In the genomic region with DNA sequence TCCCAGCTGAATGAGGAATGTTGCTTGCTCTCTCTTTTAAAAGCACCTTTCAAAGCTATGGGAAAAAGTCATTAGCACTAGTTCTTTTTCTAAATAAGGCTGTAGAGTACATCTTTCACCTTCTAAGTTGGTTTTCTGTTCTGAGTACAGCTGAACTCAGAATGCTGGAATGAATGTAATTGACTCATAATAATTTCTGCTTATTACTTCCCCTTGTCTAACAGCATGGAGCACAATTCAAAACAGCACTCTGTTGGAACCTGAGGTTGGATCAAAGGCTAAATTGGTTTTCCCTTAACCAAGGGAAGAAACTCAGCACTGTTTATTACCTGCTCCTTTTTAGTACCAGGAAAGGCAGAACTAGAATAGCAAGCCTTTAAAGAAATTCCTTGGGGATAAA, we compare ENCODE assay signal across 25 cellular contexts. TPM values are rescaled to one million over a fixed set of nuclear protein-coding genes. Genes with fewer than 3 reads are reported as not detected.
DNase-seq lines count a peak whose midpoint lies in the region; ATAC-seq and TF ChIP-seq lines count a peak whose summit lies in the region.
"Had no signal": no experiment of that assay in that cellular context is flagged by ENCODE, and none has a peak within 500 bp of the region (broad histone marks: within the 10 kb centered on the region; RNA-seq: fewer than 3 reads in every experiment).

No MANE protein-coding gene starts in this region.

- no peaks in the 10 kb centered on the region for H3K9me3 ChIP-seq in muscle layer of colon (ENCODE audit: low read length)
- H3K9me3 ChIP-seq in suprapubic skin: no peaks in the 10 kb centered on the region
- H3K9me3 ChIP-seq: Peyer's patch had no signal

- no peaks in the 10 kb centered on the region for H3K27me3 ChIP-seq in muscle layer of colon (ENCODE audit: control insufficient read depth in 1 of 2, insufficient read depth in 2 of 2, low read length in 2 of 2)
- no peaks in the 10 kb centered on the region for H3K27me3 ChIP-seq in suprapubic skin
- H3K27me3 ChIP-seq: Peyer's patch had no signal

- H3K27me3 Mint-ChIP-seq in Calu3 (ENCODE audit: unreplicated experiment): no peaks in the 10 kb centered on the region

- TF ChIP-seq CTCF in Calu3 (IDR thresholded peaks at IDR 0.05; ENCODE audit: unreplicated experiment) (no peak), suprapubic skin (IDR thresholded peaks at IDR 0.05) (no peak)

- H3K36me3 ChIP-seq in muscle layer of colon (ENCODE audit: insufficient read depth, low read length) (no peaks in the 10 kb centered on the region), suprapubic skin (no peaks in the 10 kb centered on the region)

- H3K27ac ChIP-seq in muscle layer of colon (ENCODE audit: low read depth, low read length): peak overlapping the region; percentile 52
- H3K27ac ChIP-seq in suprapubic skin: no peak overlapping the region

- no peak overlapping the region for H3K4me3 ChIP-seq in muscle layer of colon (ENCODE audit: low read depth in 1 of 2, low read length in 2 of 2)
- no peak overlapping the region for H3K4me3 ChIP-seq in suprapubic skin
- H3K4me3 ChIP-seq: Peyer's patch had no signal

- no peak overlapping the region for H3K9ac ChIP-seq in muscle layer of colon (ENCODE audit: low read length)

- no peak for DNase-seq in Calu3
- peak; percentile 26 for DNase-seq in LHCN-M2 (ENCODE audit: low read depth)
- DNase-seq in dermis blood vessel endothelial cell: peak; percentile 28
- DNase-seq in LoVo (ENCODE audit: low spot score): no peak
- DNase-seq in suprapubic skin (ENCODE audit: low spot score in 2 of 2): no peak
- DNase-seq in NCI-H1930 (lab: John Stamatoyannopoulos, UW): no peak
- DNase-seq: activated gamma-delta T cell; effector memory CD4-positive, alpha-beta T cell; glutamatergic neuron; left cardiac atrium; mesendoderm; MM.1S; naive thymus-derived CD8-positive, alpha-beta T cell; NCI-H1417 treated with DMSO at 0.1 percent for 48 hours; NCI-H2107; NCI-H510A treated with DMSO at 0.1 percent for 48 hours; NK-92 treated with Interleukin-12 subunit alpha and Interleukin-12 subunit beta, amount 100 ng/mL, for 24 hours; Peyer's patch; right cardiac atrium; stimulated activated CD4-positive, alpha-beta T cell treated with anti-CD3 and anti-CD28 coated beads, Interleukin-15, amount 100 ng/mL, for 24 hours; stimulated activated CD8-positive, alpha-beta memory T cell treated with anti-CD3 and anti-CD28 coated beads, Interleukin-4, amount 100 ng/mL, for 48 hours; substantia nigra had no signal

- H3K4me3 Mint-ChIP-seq in Calu3 (ENCODE audit: low read depth, unreplicated experiment): no peak overlapping the region
- H3K4me3 Mint-ChIP-seq: naive thymus-derived CD8-positive, alpha-beta T cell; T-helper 1 cell treated with Interleukin-12 subunit alpha and Interleukin-12 subunit beta and Interleukin-4 antibody, amounts not matched to agents 30 μg/mL and 1 μg/mL, for 36 hours had no signal

- peaks cover 13% of the 10 kb centered on the region for H3K36me3 Mint-ChIP-seq in Calu3 (ENCODE audit: insufficient read depth, unreplicated experiment)
- H3K36me3 Mint-ChIP-seq: naive thymus-derived CD8-positive, alpha-beta T cell had no signal

- H3K4me1 ChIP-seq in muscle layer of colon (ENCODE audit: insufficient read depth, low read length) (peaks cover 60% of the 10 kb centered on the region), suprapubic skin (peaks cover 19% of the 10 kb centered on the region)
- H3K4me1 ChIP-seq: Peyer's patch had no signal

- H3K27ac Mint-ChIP-seq in Calu3 (ENCODE audit: unreplicated experiment): peak overlapping the region; percentile 91
- H3K27ac Mint-ChIP-seq: naive thymus-derived CD8-positive, alpha-beta T cell; T-helper 1 cell treated with Interleukin-12 subunit alpha and Interleukin-12 subunit beta and Interleukin-4 antibody, amounts not matched to agents 30 μg/mL and 1 μg/mL, for 36 hours had no signal

- ATAC-seq in HG03097 (IDR thresholded peaks at IDR 0.05; ENCODE audit: low FRiP score, unreplicated experiment): no peak
- ATAC-seq: left cardiac atrium; naive thymus-derived CD8-positive, alpha-beta T cell; right cardiac atrium had no signal

- intact Hi-C loops in Calu3 (cut with micrococcal nuclease; ENCODE audit: unreplicated experiment): loop anchor here (5.0 kb wide), 2 partner anchors 36 to 71 kb away; no protein-coding TSS in a partner anchor

- H3K9me3 Mint-ChIP-seq in Calu3 (ENCODE audit: low read depth, unreplicated experiment): no peaks in the 10 kb centered on the region
- H3K9me3 Mint-ChIP-seq: naive thymus-derived CD8-positive, alpha-beta T cell; T-helper 1 cell treated with Interleukin-12 subunit alpha and Interleukin-12 subunit beta and Interleukin-4 antibody, amounts not matched to agents 30 μg/mL and 1 μg/mL, for 36 hours had no signal

- CTCF ChIA-PET in Calu3 (lab: Charles Lee): no interaction called here

- TF ChIP-seq EP300 in suprapubic skin (IDR thresholded peaks at IDR 0.05): no peak

- peaks cover 47% of the 10 kb centered on the region for H3K4me1 Mint-ChIP-seq in Calu3 (ENCODE audit: low read depth, unreplicated experiment)
- H3K4me1 Mint-ChIP-seq: naive thymus-derived CD8-positive, alpha-beta T cell had no signal

- TF ChIP-seq POLR2A in suprapubic skin (IDR thresholded peaks at IDR 0.05): no peak

- no TSS peak for BruUV-seq in Calu3 (replicated peaks; lab: Mats Ljungman, UMichigan)

RNA-seq across cellular contexts. Expression of gene CYP2U1, which starts 33.5 kb away (rescaled TPM):
- total RNA-seq in Calu3 (2022) (3.1 and 4.5 TPM in 2 replicates), LHCN-M2 (2014; rRNA removed) (8.6 and 13.5 TPM in 2 replicates), dermis blood vessel endothelial cell (7.4 and 7.7 TPM in 2 replicates), suprapubic skin (1 to 10 TPM; 3.3 to 8.7 (median 4.4) TPM)
- 6.0 TPM for polyA plus RNA-seq in LHCN-M2 (2012)

Comparison
In these comparisons a context has a peak if more than half of its experiments do, and no peak if none do; other contexts are left out.
1. DNase-seq: peak in LHCN-M2 (single experiment) and dermis blood vessel endothelial cell (single experiment); none in Calu3 (single experiment), LoVo (single experiment), suprapubic skin (0 of 2) and NCI-H1930 (0 of 2).